8 cellular contexts compared by ENCODE assay signal in genomic region chr3:184249412-184250166, GRCh38. TPM values are rescaled to one million over a fixed set of nuclear protein-coding genes. Genes with fewer than 3 reads are reported as not detected.
DNase-seq lines count a peak whose midpoint lies in the region; ATAC-seq, FAIRE-seq and TF ChIP-seq lines count a peak whose summit lies in the region.

Gene EEF1AKMT4 (plus strand): TSS chr3:184249672. CDS start chr3:184249695, 23 bp downstream.

- POLR2A ChIA-PET in T-cell (lab: Charles Lee), result no interaction called here

- H3K36me3 Mint-ChIP-seq in T-cell (peaks cover 13% of the 10 kb centered on the region), progenitor cell of endocrine pancreas (ENCODE audit: insufficient read depth) (peaks cover 5% of the 10 kb centered on the region)

- H3K36me3 ChIP-seq in left ventricle myocardium inferior, result peaks cover 11% of the 10 kb centered on the region
- peaks cover under 1% of the 10 kb centered on the region for H3K36me3 ChIP-seq in urinary bladder (ENCODE audit: insufficient read depth)

- no peaks in the 10 kb centered on the region for H3K9me3 ChIP-seq in left ventricle myocardium inferior (replicated peaks)

- H3K4me1 ChIP-seq in left ventricle myocardium inferior, result peaks cover 33% of the 10 kb centered on the region
- H3K4me1 ChIP-seq in urinary bladder (ENCODE audit: insufficient read depth), result no peaks in the 10 kb centered on the region

- WGBS in urinary bladder, result under 1% methylated on average over 54 of the region's 54 CpGs

- H3K27me3 Mint-ChIP-seq in T-cell (no peaks in the 10 kb centered on the region), progenitor cell of endocrine pancreas (no peaks in the 10 kb centered on the region)

- H3K9me3 Mint-ChIP-seq in T-cell (no peaks in the 10 kb centered on the region), progenitor cell of endocrine pancreas (ENCODE audit: low read depth) (no peaks in the 10 kb centered on the region)

- H3K4me1 Mint-ChIP-seq in T-cell (peaks cover 9 to 23% (median 15%) of the 10 kb centered on the region in 3 donors), progenitor cell of endocrine pancreas (ENCODE audit: low read depth) (peaks cover 4% of the 10 kb centered on the region)

- peak; percentile 29; the same call in 1 of the 2 replicates for TF ChIP-seq POLR2A in GM12892 (IDR thresholded peaks at IDR 0.05; ENCODE audit: low read depth, low read length)

- H3K4me3 Mint-ChIP-seq in T-cell, result peak within 1 kb of the TSS; percentile 93 to 99 (median 95)
- H3K4me3 Mint-ChIP-seq in progenitor cell of endocrine pancreas (ENCODE audit: low read depth), result peak within 1 kb of the TSS; percentile 89

- peak; percentile 88 for FAIRE-seq in GM12892 (lab: Jason Lieb, UNC)

- CTCF ChIA-PET in T-cell (lab: Charles Lee), result interaction anchor here (0.6 to 1.7 kb wide), 19 partner anchors 9 to 354 kb away, joined by 3 to 14 read pairs (median 4); partner anchors contain the start of genes VWA5B2 (in 2 of the 2) and ABCF3 (in 1 of the 2)

- intact Hi-C loops in left ventricle myocardium inferior (cut with micrococcal nuclease), result loop anchor here (10.0 kb wide), 1 partner anchor 65 kb away; the partner anchor contains the start of gene ABCF3

- H3K27ac ChIP-seq in left ventricle myocardium inferior (replicated peaks) (peak within 1 kb of the TSS; percentile 89), urinary bladder (ENCODE audit: low read depth) (peak within 1 kb of the TSS; percentile 63)

- H3K27me3 ChIP-seq in left ventricle myocardium inferior (ENCODE audit: low read depth), result no peaks in the 10 kb centered on the region

- peak; percentile 93 for DNase-seq in GM12892 (ENCODE audit: insufficient read length)
- DNase-seq in NCI-H1436 treated with DMSO at 0.1 percent for 48 hours (lab: John Stamatoyannopoulos, UW), result peak; percentile 91
- peak; percentile 83 to 97 (median 94) for DNase-seq in T-cell
- peak; percentile 98 for DNase-seq in amniotic epithelial cell (ENCODE audit: low read depth)
- peak; percentile 95 for DNase-seq in left ventricle myocardium inferior
- DNase-seq in progenitor cell of endocrine pancreas (ENCODE audit: low spot score, unreplicated experiment), result peak; percentile 96

- ATAC-seq in HG02852 (IDR thresholded peaks at IDR 0.05; ENCODE audit: unreplicated experiment), result peak; percentile 83
- ATAC-seq in T-cell (replicated peaks in 1 of 4), result peak; percentile 87 to 91 (median 90)

- H3K27ac Mint-ChIP-seq in T-cell (peak within 1 kb of the TSS; percentile 97 to 98), progenitor cell of endocrine pancreas (peak within 1 kb of the TSS; percentile 97)

- H3K4me3 ChIP-seq in left ventricle myocardium inferior (peak within 1 kb of the TSS; percentile 75), urinary bladder (ENCODE audit: low read depth, low read length) (peak within 1 kb of the TSS; percentile 86)

- peak; percentile 64 for TF ChIP-seq CTCF in left ventricle myocardium inferior (IDR thresholded peaks at IDR 0.05; ENCODE audit: borderline replicate concordance)
- TF ChIP-seq CTCF in progenitor cell of endocrine pancreas (IDR thresholded peaks at IDR 0.05; ENCODE audit: unreplicated experiment), result peak; percentile 70

RNA-seq across cellular contexts. Expression of gene EEF1AKMT4, which starts in this region (rescaled TPM):
- 5.6 TPM for polyA plus RNA-seq in GM12892 (2012; ENCODE audit: missing spikeins)
- total RNA-seq in T-cell (1 to 10 TPM in 4 of 5 donors, under 1 TPM in 1; 0.37 to 4.0 (median 2.3) TPM), left ventricle myocardium inferior (1.6 TPM), progenitor cell of endocrine pancreas (3.9 and 4.5 TPM in 2 replicates), urinary bladder (1.7 TPM)
- polyA plus RNA-seq in urinary bladder, result 2.6 TPM

Comparison
In these comparisons a context has a peak if more than half of its experiments do, and no peak if none do; other contexts are left out.
1. Peak in every context shown above with its lines: DNase-seq, ATAC-seq, H3K4me3 ChIP-seq and H3K27ac ChIP-seq.